Comparison of ENCODE assay signal across 28 cellular contexts in the genomic region with DNA sequence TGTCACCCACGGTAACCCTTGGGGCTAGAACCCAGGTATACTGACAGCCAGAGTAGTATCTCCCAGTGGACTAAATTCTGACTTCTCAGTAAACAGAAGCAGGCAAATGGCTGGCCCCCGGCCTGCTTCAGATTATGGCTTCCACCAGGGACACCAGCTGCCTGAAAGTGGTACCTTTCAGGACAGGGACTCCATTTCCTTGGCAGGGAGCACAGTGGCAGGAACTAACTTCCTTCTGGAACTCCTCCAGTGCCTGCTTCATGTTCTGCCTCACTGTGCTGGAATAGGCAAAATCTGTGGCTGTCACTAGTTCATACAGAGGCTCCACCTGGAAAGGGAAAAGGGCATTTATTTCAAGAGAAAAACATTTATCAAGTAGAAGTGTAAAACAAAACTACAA. TPM values are rescaled to one million over a fixed set of nuclear protein-coding genes. Genes with fewer than 3 reads are reported as not detected.
"Had no signal": no experiment of that assay in that cellular context is flagged by ENCODE, and none has a peak within 500 bp of the region (broad histone marks: within the 10 kb centered on the region; RNA-seq: fewer than 3 reads in every experiment).

No MANE protein-coding gene starts in this region.

- DNase-seq: hypothalamus; immature natural killer cell; kidney glomerular epithelial cell; left cardiac atrium; lower lobe of right lung; mammary epithelial cell; mesenchymal stem cell; naive thymus-derived CD8-positive, alpha-beta T cell; nucleus accumbens; pancreas; psoas muscle; right lobe of liver; stimulated activated CD4-positive, alpha-beta T cell treated with anti-CD3 and anti-CD28 coated beads, Interleukin-2, amount 100 ng/mL, for 24 hours; stimulated activated CD4-positive, alpha-beta T cell treated with anti-CD3 and anti-CD28 coated beads, Interleukin-4, amount 100 ng/mL, for 1 hour; stimulated activated naive B cell treated with anti-CD40 and anti-IgM and Interleukin-4, amounts not matched to agents 10 μg/mL and 1 μg/mL and 100 μg/mL, for 72 hours; stimulated activated naive CD8-positive, alpha-beta T cell treated with anti-CD3 and anti-CD28 coated beads, Interleukin-15, Interleukin-2, amounts not matched to agents 100 U/mL and 50 U/mL, for 24 hours; stomach; testis; thyroid gland; transverse colon; upper lobe of left lung had no signal

- ATAC-seq: left cardiac atrium; left lobe of liver; lower lobe of right lung; naive thymus-derived CD8-positive, alpha-beta T cell; pancreas; psoas muscle; right lobe of liver; stimulated activated naive B cell treated with anti-CD40 and anti-IgM and Interleukin-4, amounts not matched to agents 10 μg/mL and 1 μg/mL and 100 μg/mL, for 72 hours; stimulated activated naive CD8-positive, alpha-beta T cell treated with anti-CD3 and anti-CD28 coated beads, Interleukin-15, Interleukin-2, amounts not matched to agents 100 U/mL and 50 U/mL, for 24 hours had no signal

RNA-seq across cellular contexts. Expression of gene C8B, which starts 32.7 kb away (rescaled TPM):
- total RNA-seq: left cardiac atrium; mammary epithelial cell; naive thymus-derived CD8-positive, alpha-beta T cell; neural crest cell; osteoblast; posterior vena cava; psoas muscle; skeletal muscle tissue; stomach; thyroid gland; transverse colon; urinary bladder; vagina had no signal
